ENCODE assay signal across 17 cellular contexts in the genomic region with DNA sequence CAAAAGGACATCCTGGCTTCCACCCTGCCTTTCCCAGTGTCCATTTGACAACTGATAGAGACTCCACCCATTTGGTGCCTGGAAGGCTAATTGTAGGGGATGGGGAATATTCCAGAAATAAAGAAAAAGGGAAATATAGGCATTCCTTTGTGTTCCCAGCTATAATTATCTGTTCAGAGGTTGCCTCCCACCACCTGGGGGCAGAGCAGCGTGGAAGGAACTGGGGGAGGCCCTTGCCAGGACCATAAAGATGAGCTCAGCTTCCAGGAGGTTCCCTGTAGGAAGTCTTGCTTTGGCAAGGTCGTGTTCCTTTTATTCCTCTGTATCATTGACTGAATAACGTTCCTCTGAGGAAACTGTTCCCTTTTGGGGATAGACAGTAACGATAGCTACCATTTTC.
DNase-seq lines count a peak whose midpoint lies in the region; ATAC-seq and TF ChIP-seq lines count a peak whose summit lies in the region.
"Had no signal": no experiment of that assay in that cellular context is flagged by ENCODE, and none has a peak within 500 bp of the region (broad histone marks: within the 10 kb centered on the region; RNA-seq: fewer than 3 reads in every experiment).

No MANE protein-coding gene starts in this region.

- H3K4me2 ChIP-seq in hepatocyte = no peak overlapping the region

- no peak overlapping the region for H3K27ac ChIP-seq in HEK293 (ENCODE audit: extremely low read depth, low read depth, low read length)
- H3K27ac ChIP-seq in VCaP = no peak overlapping the region
- no peak overlapping the region for H3K27ac ChIP-seq in hepatocyte
- no peak overlapping the region for H3K27ac ChIP-seq in prostate gland
- H3K27ac ChIP-seq: HL-60, left lung had no signal

- POLR2A ChIA-PET in HEK293 (lab: Yijun Ruan, JAX) = no interaction called here

- no peaks in the 10 kb centered on the region for H3K9me3 ChIP-seq in HEK293 (ENCODE audit: control insufficient read depth, insufficient read depth, low read depth, low read length)
- H3K9me3 ChIP-seq in hepatocyte (ENCODE audit: low read depth) = no peaks in the 10 kb centered on the region
- no peaks in the 10 kb centered on the region for H3K9me3 ChIP-seq in prostate gland
- H3K9me3 ChIP-seq: left lung had no signal

- H3K27me3 ChIP-seq in hepatocyte (no peaks in the 10 kb centered on the region), prostate gland (replicated peaks; ENCODE audit: insufficient read depth) (no peaks in the 10 kb centered on the region)

- no peaks in the 10 kb centered on the region for H3K4me1 ChIP-seq in HEK293 (ENCODE audit: control insufficient read depth, insufficient read depth, low read length)
- no peaks in the 10 kb centered on the region for H3K4me1 ChIP-seq in hepatocyte (ENCODE audit: insufficient read depth)
- no peaks in the 10 kb centered on the region for H3K4me1 ChIP-seq in prostate gland (replicated peaks)
- H3K4me1 ChIP-seq: left lung had no signal

- CTCF ChIA-PET in HEK293 (lab: Yijun Ruan, JAX) = interaction anchor here (0.6 to 1.6 kb wide), 9 partner anchors 8 to 293 kb away, joined by 3 to 9 read pairs (median 4); no protein-coding TSS in a partner anchor

- H3K36me3 ChIP-seq in HEK293 (ENCODE audit: control insufficient read depth in 2 of 2, insufficient read depth in 1 of 2, low read length in 2 of 2) (no peaks in the 10 kb centered on the region), hepatocyte (replicated peaks; ENCODE audit: insufficient read depth, low read depth) (no peaks in the 10 kb centered on the region), prostate gland (no peaks in the 10 kb centered on the region)
- H3K36me3 ChIP-seq: left lung had no signal

- H3K9me2 ChIP-seq in hepatocyte (replicated peaks; ENCODE audit: insufficient read depth) = no peaks in the 10 kb centered on the region

- no peak for DNase-seq in AG09309 (ENCODE audit: low read depth)
- DNase-seq in hepatocyte (ENCODE audit: low spot score) = peak; percentile 27
- no peak for DNase-seq in omental fat pad (ENCODE audit: low spot score)
- no peak for DNase-seq in prostate gland (ENCODE audit: low spot score)
- no peak for DNase-seq in NCI-H187 treated with DMSO at 0.1 percent for 48 hours (lab: John Stamatoyannopoulos, UW)
- DNase-seq in NCI-H1436 (lab: John Stamatoyannopoulos, UW) = no peak
- DNase-seq: activated CD8-positive, alpha-beta memory T cell treated with anti-CD3 and anti-CD28 coated beads for 24 hours; COR-L47; hippocampal formation; NCI-H1417 treated with DMSO at 0.1 percent for 48 hours; posterior cingulate gyrus; stimulated activated naive CD4-positive, alpha-beta T cell treated with Interleukin-2 at 50 U/mL for 16 hours; SW 1271 had no signal

- H3K79me2 ChIP-seq in hepatocyte = no peaks in the 10 kb centered on the region

- no peak for TF ChIP-seq POLR2A in prostate gland (IDR thresholded peaks at IDR 0.05)

- intact Hi-C loops in prostate gland (cut with DNase I) = no loop called here

- no peak overlapping the region for H2AFZ ChIP-seq in hepatocyte

- H3K4me3 ChIP-seq in AG09309 (ENCODE audit: control insufficient read depth, low read depth, low read length) = no peak overlapping the region
- H3K4me3 ChIP-seq in HEK293 (ENCODE audit: low read depth, low read length) = no peak overlapping the region
- no peak overlapping the region for H3K4me3 ChIP-seq in hepatocyte
- no peak overlapping the region for H3K4me3 ChIP-seq in prostate gland
- H3K4me3 ChIP-seq: left lung had no signal

- H4K20me1 ChIP-seq in hepatocyte (ENCODE audit: insufficient read depth, poor library complexity, severe bottlenecking) = no peaks in the 10 kb centered on the region

- peak; percentile 10 for TF ChIP-seq CTCF in AG09309 (IDR thresholded peaks at IDR 0.05; ENCODE audit: control insufficient read depth, insufficient read depth, low read depth, low read length, missing control alignments)
- TF ChIP-seq CTCF in HEK293 (tag by site-specific recombination; IDR thresholded peaks at IDR 0.05) = no peak
- TF ChIP-seq CTCF in VCaP (conservative IDR thresholded peaks at IDR 0.05) = peak; percentile 44
- peak; percentile 36 for TF ChIP-seq CTCF in hepatocyte (IDR thresholded peaks at IDR 0.05; ENCODE audit: poor library complexity)
- no peak for TF ChIP-seq CTCF in omental fat pad (IDR thresholded peaks at IDR 0.05)
- TF ChIP-seq CTCF in prostate gland (IDR thresholded peaks at IDR 0.05) = peak in 1 of 4 experiments; percentile 12

- 56% methylated on average over 4 of the region's 4 CpGs for WGBS in hepatocyte (ENCODE audit: low lambda C conversion rate, missing lambda C conversion rate)
- WGBS in prostate gland = 52% methylated on average over 4 of the region's 4 CpGs

- ATAC-seq in omental fat pad (ENCODE audit: low FRiP score) = no peak

TF ChIP-seq in HEK293, 187 proteins besides CTCF, POLR2A, EP300 and RAD21:
- TF ChIP-seq ZNF324 (tag by site-specific recombination; IDR thresholded peaks at IDR 0.05) (no peak), ZNF366 (tag by site-specific recombination; conservative IDR thresholded peaks at IDR 0.05) (no peak), BCL11B (tag by site-specific recombination; IDR thresholded peaks at IDR 0.05; ENCODE audit: low read depth) (no peak), ZIC2 (tag by site-specific recombination; IDR thresholded peaks at IDR 0.05) (peak; percentile 28; the same call in 1 of the 2 replicates), ZNF654 (tag by site-specific recombination; IDR thresholded peaks at IDR 0.05; ENCODE audit: low read depth) (peak; percentile 7; the same call in 1 of the 2 replicates), ZNF394 (tag by site-specific recombination; IDR thresholded peaks at IDR 0.05; ENCODE audit: borderline replicate concordance) (no peak), ZNF19 (tag by site-specific recombination; IDR thresholded peaks at IDR 0.05; ENCODE audit: low read depth) (no peak), KLF16 (tag by site-specific recombination; IDR thresholded peaks at IDR 0.05) (no peak)
- TF ChIP-seq, protein P1, sequence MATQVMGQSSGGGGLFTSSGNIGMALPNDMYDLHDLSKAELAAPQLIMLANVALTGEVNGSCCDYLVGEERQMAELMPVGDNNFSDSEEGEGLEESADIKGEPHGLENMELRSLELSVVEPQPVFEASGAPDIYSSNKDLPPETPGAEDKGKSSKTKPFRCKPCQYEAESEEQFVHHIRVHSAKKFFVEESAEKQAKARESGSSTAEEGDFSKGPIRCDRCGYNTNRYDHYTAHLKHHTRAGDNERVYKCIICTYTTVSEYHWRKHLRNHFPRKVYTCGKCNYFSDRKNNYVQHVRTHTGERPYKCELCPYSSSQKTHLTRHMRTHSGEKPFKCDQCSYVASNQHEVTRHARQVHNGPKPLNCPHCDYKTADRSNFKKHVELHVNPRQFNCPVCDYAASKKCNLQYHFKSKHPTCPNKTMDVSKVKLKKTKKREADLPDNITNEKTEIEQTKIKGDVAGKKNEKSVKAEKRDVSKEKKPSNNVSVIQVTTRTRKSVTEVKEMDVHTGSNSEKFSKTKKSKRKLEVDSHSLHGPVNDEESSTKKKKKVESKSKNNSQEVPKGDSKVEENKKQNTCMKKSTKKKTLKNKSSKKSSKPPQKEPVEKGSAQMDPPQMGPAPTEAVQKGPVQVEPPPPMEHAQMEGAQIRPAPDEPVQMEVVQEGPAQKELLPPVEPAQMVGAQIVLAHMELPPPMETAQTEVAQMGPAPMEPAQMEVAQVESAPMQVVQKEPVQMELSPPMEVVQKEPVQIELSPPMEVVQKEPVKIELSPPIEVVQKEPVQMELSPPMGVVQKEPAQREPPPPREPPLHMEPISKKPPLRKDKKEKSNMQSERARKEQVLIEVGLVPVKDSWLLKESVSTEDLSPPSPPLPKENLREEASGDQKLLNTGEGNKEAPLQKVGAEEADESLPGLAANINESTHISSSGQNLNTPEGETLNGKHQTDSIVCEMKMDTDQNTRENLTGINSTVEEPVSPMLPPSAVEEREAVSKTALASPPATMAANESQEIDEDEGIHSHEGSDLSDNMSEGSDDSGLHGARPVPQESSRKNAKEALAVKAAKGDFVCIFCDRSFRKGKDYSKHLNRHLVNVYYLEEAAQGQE (tag by site-specific recombination; IDR thresholded peaks at IDR 0.05) = no peak
- TF ChIP-seq, protein P2, sequence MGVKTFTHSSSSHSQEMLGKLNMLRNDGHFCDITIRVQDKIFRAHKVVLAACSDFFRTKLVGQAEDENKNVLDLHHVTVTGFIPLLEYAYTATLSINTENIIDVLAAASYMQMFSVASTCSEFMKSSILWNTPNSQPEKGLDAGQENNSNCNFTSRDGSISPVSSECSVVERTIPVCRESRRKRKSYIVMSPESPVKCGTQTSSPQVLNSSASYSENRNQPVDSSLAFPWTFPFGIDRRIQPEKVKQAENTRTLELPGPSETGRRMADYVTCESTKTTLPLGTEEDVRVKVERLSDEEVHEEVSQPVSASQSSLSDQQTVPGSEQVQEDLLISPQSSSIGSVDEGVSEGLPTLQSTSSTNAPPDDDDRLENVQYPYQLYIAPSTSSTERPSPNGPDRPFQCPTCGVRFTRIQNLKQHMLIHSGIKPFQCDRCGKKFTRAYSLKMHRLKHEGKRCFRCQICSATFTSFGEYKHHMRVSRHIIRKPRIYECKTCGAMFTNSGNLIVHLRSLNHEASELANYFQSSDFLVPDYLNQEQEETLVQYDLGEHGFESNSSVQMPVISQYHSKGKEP (tag by site-specific recombination; IDR thresholded peaks at IDR 0.05) = no peak

Comparison
In these comparisons a context has a peak if more than half of its experiments do, and no peak if none do; other contexts are left out.
1. CTCF ChIP-seq: peak in AG09309 (single experiment), VCaP (single experiment) and hepatocyte (single experiment); none in HEK293 (single experiment) and omental fat pad (0 of 3).